In genomic region chr17:77391668-77392375, GRCh38 we compare ENCODE assay signal across 1 cellular context.
TF ChIP-seq lines count a peak whose summit lies in the region.

No MANE protein-coding gene starts in this region.

TF ChIP-seq in HEK293, 187 proteins besides CTCF, POLR2A, EP300 and RAD21 (continued from another document):
- TF ChIP-seq ZNF280C (tag by site-specific recombination; IDR thresholded peaks at IDR 0.05) (no peak), ZNF335 (tag by site-specific recombination; conservative IDR thresholded peaks at IDR 0.05) (peak; percentile 52; the same call in 1 of the 2 replicates), KLF17 (tag by site-specific recombination; IDR thresholded peaks at IDR 0.05) (no peak), ELK4 (IDR thresholded peaks at IDR 0.05; ENCODE audit: borderline replicate concordance, low read depth, low read length) (no peak), ZNF211 (tag by site-specific recombination; IDR thresholded peaks at IDR 0.05; ENCODE audit: low read depth) (no peak), ZNF707 (tag by site-specific recombination; IDR thresholded peaks at IDR 0.05) (no peak), FEZF1 (tag by site-specific recombination; IDR thresholded peaks at IDR 0.05) (no peak), REST (tag by site-specific recombination; IDR thresholded peaks at IDR 0.05) (no peak), ZNF174 (tag by site-specific recombination; IDR thresholded peaks at IDR 0.05) (no peak), ZNF548 (tag by site-specific recombination; IDR thresholded peaks at IDR 0.05) (no peak), INSM2 (tag by site-specific recombination; IDR thresholded peaks at IDR 0.05) (no peak), ZNF521 (tag by site-specific recombination; IDR thresholded peaks at IDR 0.05) (no peak), ZNF558 (tag by site-specific recombination; IDR thresholded peaks at IDR 0.05) (no peak), ZNF530 (tag by site-specific recombination; IDR thresholded peaks at IDR 0.05; ENCODE audit: low read depth) (no peak), HOXA7 (CRISPR knock-in tag; IDR thresholded peaks at IDR 0.05; ENCODE audit: borderline replicate concordance) (no peak), ZBTB10 (tag by site-specific recombination; IDR thresholded peaks at IDR 0.05) (no peak), REPIN1 (tag by site-specific recombination; IDR thresholded peaks at IDR 0.05; ENCODE audit: low read depth) (no peak), ZNF280D (tag by site-specific recombination; IDR thresholded peaks at IDR 0.05) (no peak), ZBTB20 (tag by site-specific recombination; IDR thresholded peaks at IDR 0.05) (no peak), ZNF169 (tag by site-specific recombination; IDR thresholded peaks at IDR 0.05) (no peak), ZXDB (tag by site-specific recombination; IDR thresholded peaks at IDR 0.05) (no peak), ZNF777 (tag by site-specific recombination; IDR thresholded peaks at IDR 0.05; ENCODE audit: borderline replicate concordance) (no peak), ZBTB21 (tag by site-specific recombination; IDR thresholded peaks at IDR 0.05) (no peak), MYNN (tag by site-specific recombination; IDR thresholded peaks at IDR 0.05; ENCODE audit: borderline replicate concordance) (no peak), ZNF341 (tag by site-specific recombination; IDR thresholded peaks at IDR 0.05; ENCODE audit: low read depth) (peak; percentile 57), ZNF513 (tag by site-specific recombination; IDR thresholded peaks at IDR 0.05) (no peak), SALL2 (tag by site-specific recombination; IDR thresholded peaks at IDR 0.05; ENCODE audit: borderline replicate concordance) (no peak), ZBTB26 (tag by site-specific recombination; optimal IDR thresholded peaks at IDR 0.05) (no peak), HOXD13 (CRISPR knock-in tag; IDR thresholded peaks at IDR 0.05; ENCODE audit: borderline replicate concordance) (no peak), ZNF664 (tag by site-specific recombination; IDR thresholded peaks at IDR 0.05) (no peak), ZNF114 (tag by site-specific recombination; IDR thresholded peaks at IDR 0.05) (no peak), ZNF596 (tag by site-specific recombination; IDR thresholded peaks at IDR 0.05) (no peak), ZNF138 (tag by site-specific recombination; IDR thresholded peaks at IDR 0.05; ENCODE audit: borderline replicate concordance) (no peak), ZNF239 (tag by site-specific recombination; IDR thresholded peaks at IDR 0.05) (no peak)
